In genomic region chr2:30686000-30686399, GRCh38 we compare ENCODE assay signal across 8 cellular contexts.
DNase-seq lines count a peak whose midpoint lies in the region; ATAC-seq, FAIRE-seq and TF ChIP-seq lines count a peak whose summit lies in the region.

No MANE protein-coding gene starts in this region.

- peak; percentile 34 for DNase-seq in activated CD8-positive, alpha-beta memory T cell treated with anti-CD3 and anti-CD28 coated beads, Interleukin-2, amount 10 ng/mL, durations not matched to agents 7 days and 5 days
- no peak for DNase-seq in activated CD8-positive, alpha-beta memory T cell treated with anti-CD3 and anti-CD28 coated beads for 24 hours
- DNase-seq in NCI-H2029 treated with DMSO at 0.1 percent for 48 hours (lab: John Stamatoyannopoulos, UW) (peak; percentile 41), choroid plexus epithelial cell (ENCODE audit: low read depth) (no peak), small intestine (peak; percentile 14), islet precursor cell (no peak)
- DNase-seq in activated T-helper 1 cell treated with anti-CD3 and anti-CD28 coated beads, Interleukin-12 subunit alpha, Interleukin-12 subunit beta, Interleukin-2, Interleukin-4 antibody, amounts not matched to agents 30 ng/mL and 10 ng/mL and 1 ng/mL, durations not matched to agents 14 hours and 24 hours and 36 hours (ENCODE audit: low spot score): no peak

- CTCF ChIA-PET in activated CD8-positive, alpha-beta memory T cell treated with anti-CD3 and anti-CD28 coated beads, Interleukin-2, amount 10 ng/mL, durations not matched to agents 7 days and 5 days (lab: Charles Lee): interaction anchor here (0.6 to 2.8 kb wide), 7 partner anchors 20 to 524 kb away, joined by 3 to 13 read pairs (median 3); no protein-coding TSS in a partner anchor

- H3K9me3 ChIP-seq in small intestine (ENCODE audit: control insufficient read depth, low read depth): no peaks in the 10 kb centered on the region

- no peaks in the 10 kb centered on the region for H3K27me3 Mint-ChIP-seq in activated CD8-positive, alpha-beta memory T cell treated with anti-CD3 and anti-CD28 coated beads, Interleukin-2, amount 10 ng/mL, durations not matched to agents 7 days and 5 days
- H3K27me3 Mint-ChIP-seq in activated T-helper 1 cell treated with anti-CD3 and anti-CD28 coated beads, Interleukin-12 subunit alpha, Interleukin-12 subunit beta, Interleukin-2, Interleukin-4 antibody, amounts not matched to agents 30 ng/mL and 10 ng/mL and 1 ng/mL, durations not matched to agents 14 hours and 24 hours and 36 hours (ENCODE audit: insufficient read depth): no peaks in the 10 kb centered on the region

- no peaks in the 10 kb centered on the region for H3K4me1 ChIP-seq in small intestine (ENCODE audit: control insufficient read depth in 2 of 2, insufficient read depth in 1 of 2, low read depth in 1 of 2, low read length in 1 of 2)

- ATAC-seq in activated CD8-positive, alpha-beta memory T cell treated with anti-CD3 and anti-CD28 coated beads, Interleukin-2, amount 10 ng/mL, durations not matched to agents 7 days and 5 days: no peak
- ATAC-seq in GM19452 (IDR thresholded peaks at IDR 0.05; ENCODE audit: unreplicated experiment): no peak

- H3K4me3 Mint-ChIP-seq in activated CD8-positive, alpha-beta memory T cell treated with anti-CD3 and anti-CD28 coated beads, Interleukin-2, amount 10 ng/mL, durations not matched to agents 7 days and 5 days: no peak overlapping the region
- H3K4me3 Mint-ChIP-seq in activated T-helper 1 cell treated with anti-CD3 and anti-CD28 coated beads, Interleukin-12 subunit alpha, Interleukin-12 subunit beta, Interleukin-2, Interleukin-4 antibody, amounts not matched to agents 30 ng/mL and 10 ng/mL and 1 ng/mL, durations not matched to agents 14 hours and 24 hours and 36 hours: no peak overlapping the region

- no peaks in the 10 kb centered on the region for H3K36me3 Mint-ChIP-seq in activated CD8-positive, alpha-beta memory T cell treated with anti-CD3 and anti-CD28 coated beads, Interleukin-2, amount 10 ng/mL, durations not matched to agents 7 days and 5 days
- no peaks in the 10 kb centered on the region for H3K36me3 Mint-ChIP-seq in activated T-helper 1 cell treated with anti-CD3 and anti-CD28 coated beads, Interleukin-12 subunit alpha, Interleukin-12 subunit beta, Interleukin-2, Interleukin-4 antibody, amounts not matched to agents 30 ng/mL and 10 ng/mL and 1 ng/mL, durations not matched to agents 14 hours and 24 hours and 36 hours (ENCODE audit: low read depth)

- H3K36me3 ChIP-seq in small intestine (ENCODE audit: control insufficient read depth in 2 of 2, insufficient read depth in 2 of 2, low read length in 2 of 2): no peaks in the 10 kb centered on the region

- intact Hi-C loops in activated T-helper 1 cell treated with anti-CD3 and anti-CD28 coated beads, Interleukin-12 subunit alpha, Interleukin-12 subunit beta, Interleukin-2, Interleukin-4 antibody, amounts not matched to agents 30 ng/mL and 10 ng/mL and 1 ng/mL, durations not matched to agents 14 hours and 24 hours and 36 hours (cut with micrococcal nuclease): no loop called here

- H3K4me1 Mint-ChIP-seq in activated CD8-positive, alpha-beta memory T cell treated with anti-CD3 and anti-CD28 coated beads, Interleukin-2, amount 10 ng/mL, durations not matched to agents 7 days and 5 days: no peaks in the 10 kb centered on the region
- no peaks in the 10 kb centered on the region for H3K4me1 Mint-ChIP-seq in activated T-helper 1 cell treated with anti-CD3 and anti-CD28 coated beads, Interleukin-12 subunit alpha, Interleukin-12 subunit beta, Interleukin-2, Interleukin-4 antibody, amounts not matched to agents 30 ng/mL and 10 ng/mL and 1 ng/mL, durations not matched to agents 14 hours and 24 hours and 36 hours (ENCODE audit: low read depth)

- no peaks in the 10 kb centered on the region for H3K9me3 Mint-ChIP-seq in activated CD8-positive, alpha-beta memory T cell treated with anti-CD3 and anti-CD28 coated beads, Interleukin-2, amount 10 ng/mL, durations not matched to agents 7 days and 5 days (ENCODE audit: low read depth)
- H3K9me3 Mint-ChIP-seq in activated T-helper 1 cell treated with anti-CD3 and anti-CD28 coated beads, Interleukin-12 subunit alpha, Interleukin-12 subunit beta, Interleukin-2, Interleukin-4 antibody, amounts not matched to agents 30 ng/mL and 10 ng/mL and 1 ng/mL, durations not matched to agents 14 hours and 24 hours and 36 hours: no peaks in the 10 kb centered on the region

- TF ChIP-seq CTCF in choroid plexus epithelial cell (conservative IDR thresholded peaks at IDR 0.05; ENCODE audit: low read depth, low read length): peak; percentile 32

- no peak overlapping the region for H3K27ac ChIP-seq in small intestine (ENCODE audit: low read depth in 1 of 2, low read length in 1 of 2)

- no peak for FAIRE-seq in small intestine (lab: Jason Lieb, UNC)

- no peak overlapping the region for H3K4me3 ChIP-seq in choroid plexus epithelial cell (ENCODE audit: low read depth, low read length)
- no peak overlapping the region for H3K4me3 ChIP-seq in small intestine (ENCODE audit: low read depth in 1 of 2, low read length in 2 of 2)

- 87 to 93% (median 92%) methylated on average over 2 of the region's 2 CpGs for WGBS in small intestine, 3 donors

- no peak overlapping the region for H3K27ac Mint-ChIP-seq in activated CD8-positive, alpha-beta memory T cell treated with anti-CD3 and anti-CD28 coated beads, Interleukin-2, amount 10 ng/mL, durations not matched to agents 7 days and 5 days
- no peak overlapping the region for H3K27ac Mint-ChIP-seq in activated T-helper 1 cell treated with anti-CD3 and anti-CD28 coated beads, Interleukin-12 subunit alpha, Interleukin-12 subunit beta, Interleukin-2, Interleukin-4 antibody, amounts not matched to agents 30 ng/mL and 10 ng/mL and 1 ng/mL, durations not matched to agents 14 hours and 24 hours and 36 hours

- no peaks in the 10 kb centered on the region for H3K27me3 ChIP-seq in small intestine (ENCODE audit: control insufficient read depth in 2 of 2, insufficient read depth in 2 of 2, low read length in 2 of 2)

Comparison
In these comparisons a context has a peak if more than half of its experiments do, and no peak if none do; other contexts are left out.
1. DNase-seq: peak in activated CD8-positive, alpha-beta memory T cell treated with anti-CD3 and anti-CD28 coated beads, Interleukin-2, amount 10 ng/mL, durations not matched to agents 7 days and 5 days (single experiment), NCI-H2029 treated with DMSO at 0.1 percent for 48 hours (single experiment) and small intestine (single experiment); none in activated CD8-positive, alpha-beta memory T cell treated with anti-CD3 and anti-CD28 coated beads for 24 hours (single experiment), choroid plexus epithelial cell (single experiment), activated T-helper 1 cell treated with anti-CD3 and anti-CD28 coated beads, Interleukin-12 subunit alpha, Interleukin-12 subunit beta, Interleukin-2, Interleukin-4 antibody, amounts not matched to agents 30 ng/mL and 10 ng/mL and 1 ng/mL, durations not matched to agents 14 hours and 24 hours and 36 hours (single experiment) and islet precursor cell (single experiment).